In the genomic region with DNA sequence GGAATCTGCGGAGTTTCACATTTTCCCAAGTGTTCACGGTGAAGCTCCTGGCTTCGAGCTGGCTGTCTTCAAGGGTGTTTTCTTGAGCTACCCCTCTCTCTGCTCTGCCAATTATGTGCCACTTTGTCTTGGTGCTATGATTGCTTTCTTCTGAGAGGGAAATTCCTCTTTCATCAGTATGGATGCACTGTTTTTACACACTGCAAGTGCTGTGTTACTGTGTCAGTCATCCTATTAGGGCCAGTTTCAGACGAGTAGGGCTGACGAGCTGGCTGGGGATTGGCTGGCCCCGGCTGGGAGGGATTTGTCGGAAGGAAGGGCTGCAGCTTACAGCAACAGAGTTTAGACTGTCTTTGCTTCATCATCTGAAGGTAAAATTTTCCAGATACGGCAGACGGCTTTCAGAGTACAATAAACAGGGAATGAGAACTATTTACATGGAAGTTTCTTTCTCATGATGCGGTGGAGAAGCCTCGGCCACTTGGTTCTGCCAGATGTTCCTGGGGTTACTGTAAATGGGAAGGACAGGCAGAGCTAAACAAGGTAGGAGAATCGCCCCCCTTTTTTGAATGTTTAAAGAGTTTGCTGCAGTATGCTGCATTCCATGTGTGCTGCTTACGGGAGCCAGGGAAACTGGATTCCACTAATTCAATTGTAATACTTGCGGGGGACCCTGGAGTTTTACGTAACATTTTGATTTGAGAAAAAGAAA, we compare ENCODE assay signal across 8 cellular contexts. TPM values are rescaled to one million over a fixed set of nuclear protein-coding genes. Genes with fewer than 3 reads are reported as not detected.
DNase-seq lines count a peak whose midpoint lies in the region; ATAC-seq and TF ChIP-seq lines count a peak whose summit lies in the region.

A gene with protein sequence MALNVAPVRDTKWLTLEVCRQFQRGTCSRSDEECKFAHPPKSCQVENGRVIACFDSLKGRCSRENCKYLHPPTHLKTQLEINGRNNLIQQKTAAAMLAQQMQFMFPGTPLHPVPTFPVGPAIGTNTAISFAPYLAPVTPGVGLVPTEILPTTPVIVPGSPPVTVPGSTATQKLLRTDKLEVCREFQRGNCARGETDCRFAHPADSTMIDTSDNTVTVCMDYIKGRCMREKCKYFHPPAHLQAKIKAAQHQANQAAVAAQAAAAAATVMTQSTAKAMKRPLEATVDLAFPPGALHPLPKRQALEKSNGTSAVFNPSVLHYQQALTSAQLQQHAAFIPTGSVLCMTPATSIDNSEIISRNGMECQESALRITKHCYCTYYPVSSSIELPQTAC (plus strand): TSS at position 345 of the 712 bp plus-strand sequence. CDS start 53,903 bp downstream, outside the sequence.

- peak within 1 kb of the TSS; percentile 87 for H2AFZ ChIP-seq in neuron (ENCODE audit: low read depth, low read length)

- in situ Hi-C loops in HAP-1 (cut with MboI; ENCODE audit: low sequenced_read_pairs): no loop called here

- H3K4me3 ChIP-seq in HAP-1 (peak within 1 kb of the TSS; percentile 41), MG63 (peak within 1 kb of the TSS; percentile 74), neuron (ENCODE audit: low read length) (peak within 1 kb of the TSS; percentile 81)

- H3K4me1 ChIP-seq in HAP-1: peaks cover 36% of the 10 kb centered on the region
- H3K4me1 ChIP-seq in foreskin keratinocyte: peaks cover 42% of the 10 kb centered on the region
- H3K4me1 ChIP-seq in neuron (ENCODE audit: insufficient read depth, low read length): peaks cover 43% of the 10 kb centered on the region

- no peaks in the 10 kb centered on the region for H3K9me3 ChIP-seq in HAP-1
- no peaks in the 10 kb centered on the region for H3K9me3 ChIP-seq in MG63
- H3K9me3 ChIP-seq in neuron (ENCODE audit: low read length): no peaks in the 10 kb centered on the region

- TF ChIP-seq CTCF in foreskin keratinocyte (conservative IDR thresholded peaks at IDR 0.05): no peak

- DNase-seq in ELR (ENCODE audit: low read depth): peak; percentile 93
- DNase-seq in HAP-1 (ENCODE audit: low spot score in 2 of 2): peak; percentile 86 to 92
- peak; percentile 93 for DNase-seq in MG63
- DNase-seq in SIG-M5 treated with dmso at 0.1 percent for 504 hours (lab: John Stamatoyannopoulos, UW; ENCODE audit: unreplicated experiment): peak; percentile 98
- DNase-seq in activated naive CD4-positive, alpha-beta T cell (lab: John Stamatoyannopoulos, UW): peak; percentile 44 to 70 (median 59)
- DNase-seq in foreskin keratinocyte: peak; percentile 86 to 92
- DNase-seq in stromal cell of bone marrow (ENCODE audit: low read depth): peak; percentile 84

- H3K36me3 ChIP-seq in HAP-1 (replicated peaks) (no peaks in the 10 kb centered on the region), MG63 (peaks cover 29% of the 10 kb centered on the region), neuron (ENCODE audit: insufficient read depth, low read length) (no peaks in the 10 kb centered on the region)

- H3K27me3 ChIP-seq in HAP-1 (ENCODE audit: low read depth): no peaks in the 10 kb centered on the region
- no peaks in the 10 kb centered on the region for H3K27me3 ChIP-seq in MG63
- H3K27me3 ChIP-seq in foreskin keratinocyte: no peaks in the 10 kb centered on the region
- H3K27me3 ChIP-seq in neuron (ENCODE audit: insufficient read depth, low read length): no peaks in the 10 kb centered on the region

- peak; percentile 97 for ATAC-seq in foreskin keratinocyte

- peak within 1 kb of the TSS; percentile 83 for H3K27ac ChIP-seq in foreskin keratinocyte

RNA-seq across cellular contexts. Expression of the gene that starts here (rescaled TPM):
- total RNA-seq in MG63 (2014; rRNA removed; shearing (Covaris generic); ENCODE audit: low replicate concordance): 28.6 and 37.7 TPM in 2 replicates
- total RNA-seq in foreskin keratinocyte: 27.3 and 33.1 TPM in 2 replicates
- 5.0 and 5.2 TPM in 2 replicates for polyA plus RNA-seq in foreskin keratinocyte

Comparison
In these comparisons a context has a peak if more than half of its experiments do, and no peak if none do; other contexts are left out.
1. Peak in every context shown above with its lines: DNase-seq, ATAC-seq, H3K4me3 ChIP-seq and H3K27ac ChIP-seq.